ENCODE assay signal across 10 cellular contexts in genomic region chr18:63882333-63883141, GRCh38. TPM values are rescaled to one million over a fixed set of nuclear protein-coding genes. Genes with fewer than 3 reads are reported as not detected.
DNase-seq lines count a peak whose midpoint lies in the region; ATAC-seq, FAIRE-seq and TF ChIP-seq lines count a peak whose summit lies in the region.
"Had no signal": no experiment of that assay in that cellular context is flagged by ENCODE, and none has a peak within 500 bp of the region (broad histone marks: within the 10 kb centered on the region; RNA-seq: fewer than 3 reads in every experiment).

No MANE protein-coding gene starts in this region.

- peak; percentile 75 for DNase-seq in A172 (ENCODE audit: low spot score)
- DNase-seq in H54 (ENCODE audit: insufficient read length, low spot score): peak; percentile 11
- DNase-seq in body of pancreas: peak; percentile 85 to 89 (median 86)
- DNase-seq in iris pigment epithelial cell (ENCODE audit: low read depth): peak; percentile 97
- DNase-seq in amygdala (lab: John Stamatoyannopoulos, UW): no peak
- DNase-seq in NAMALWA (ENCODE audit: low spot score): no peak
- DNase-seq in cerebellar nuclear complex (lab: John Stamatoyannopoulos, UW): no peak
- DNase-seq: CD4-positive, CD25-positive, alpha-beta regulatory T cell; immature natural killer cell had no signal

- TF ChIP-seq CTCF in body of pancreas (IDR thresholded peaks at IDR 0.05): no peak

- no peaks in the 10 kb centered on the region for H3K27me3 ChIP-seq in body of pancreas

- H3K4me3 ChIP-seq in body of pancreas: no peak overlapping the region

- intact Hi-C loops in body of pancreas (cut with DNase I): no loop called here

- peak overlapping the region; percentile 30 to 77 (median 69) for H3K27ac ChIP-seq in body of pancreas

- 20 to 25% methylated on average over 8 of the region's 8 CpGs for WGBS in body of pancreas, 2 donors

- ATAC-seq in body of pancreas (peak; percentile 96), GM21447 (IDR thresholded peaks at IDR 0.05; ENCODE audit: unreplicated experiment) (no peak)

- H3K36me3 ChIP-seq in body of pancreas (replicated peaks in 1 of 2; ENCODE audit: insufficient read depth in 1 of 2, low read depth in 2 of 2): no peaks in the 10 kb centered on the region

- TF ChIP-seq POLR2A in H54 (IDR thresholded peaks at IDR 0.05; ENCODE audit: low read depth, low read length): no peak
- peak in 1 of 3 donors; percentile 3 for TF ChIP-seq POLR2A in body of pancreas (IDR thresholded peaks at IDR 0.05)

- no peak for FAIRE-seq in H54 (lab: Jason Lieb, UNC)

- H3K9me3 ChIP-seq in body of pancreas: no peaks in the 10 kb centered on the region

- peaks cover 33% of the 10 kb centered on the region for H3K4me1 ChIP-seq in body of pancreas

RNA-seq across cellular contexts. Expression of gene SERPINB2, which starts 5.0 kb away (rescaled TPM):
- not detected in 2 replicates for total RNA-seq in A172 (2014; rRNA removed; shearing (Covaris generic))
- 1 to 10 TPM in 1 of 2 donors, not detected in 1; 1.6 TPM for total RNA-seq in body of pancreas
- total RNA-seq: CD4-positive, CD25-positive, alpha-beta regulatory T cell had no signal

RNA-seq across cellular contexts. Expression of gene SERPINB10, which starts 25.2 kb away (rescaled TPM):
- not detected in 2 replicates for total RNA-seq in A172 (2014; rRNA removed; shearing (Covaris generic))
- not detected for total RNA-seq in body of pancreas
- total RNA-seq: CD4-positive, CD25-positive, alpha-beta regulatory T cell had no signal

Comparison
In these comparisons a context has a peak if more than half of its experiments do, and no peak if none do; other contexts are left out.
1. DNase-seq: peak in A172 (single experiment), H54 (single experiment), body of pancreas (4 of 4) and iris pigment epithelial cell (single experiment); none in amygdala (0 of 56), NAMALWA (single experiment) and cerebellar nuclear complex (0 of 2).